In the genomic region with DNA sequence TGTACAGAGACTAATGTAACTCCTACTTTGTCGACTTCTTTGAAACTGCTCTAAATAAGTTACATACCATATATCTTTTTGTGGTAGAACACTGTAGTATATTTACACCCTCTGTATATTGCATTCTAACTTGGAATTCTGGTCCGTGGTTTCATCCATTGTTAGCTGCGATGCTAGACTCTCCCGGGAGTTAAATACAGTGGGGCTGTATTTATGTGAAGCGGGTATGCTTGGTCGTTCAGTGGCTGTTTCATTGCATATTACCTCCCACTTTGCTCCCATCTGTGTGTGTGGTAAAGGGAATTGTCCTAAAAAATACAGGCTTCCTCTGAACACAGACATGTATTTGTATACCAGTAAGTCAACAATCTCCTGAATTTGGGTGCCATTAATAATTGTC, we compare ENCODE assay signal across 23 cellular contexts.
"Had no signal": no experiment of that assay in that cellular context is flagged by ENCODE, and none has a peak within 500 bp of the region (broad histone marks: within the 10 kb centered on the region; RNA-seq: fewer than 3 reads in every experiment).

No MANE protein-coding gene starts in this region.

- DNase-seq: activated CD4-positive, alpha-beta T cell treated with anti-CD3 and anti-CD28 coated beads for 1 hour; activated effector memory CD4-positive, alpha-beta T cell treated with anti-CD3 and anti-CD28 coated beads, Interleukin-2, amount 50 U/mL, for 16 hours; activated naive CD4-positive, alpha-beta T cell treated with anti-CD3 and anti-CD28 coated beads, Interleukin-2, amount 50 U/mL, for 16 hours; activated T-cell treated with anti-CD3 and anti-CD28 coated beads, Interleukin-2, amount 50 U/mL, for 72 hours; aorta; brain microvascular endothelial cell; colonic mucosa; endodermal cell; foreskin fibroblast; hypothalamus; islet precursor cell; left colon; lower lobe of right lung; natural killer cell; pancreas; right lobe of liver; small intestine; stimulated activated CD4-positive, alpha-beta T cell treated with anti-CD3 and anti-CD28 coated beads, Interleukin-15, amount 100 ng/mL, for 24 hours; stimulated activated CD4-positive, alpha-beta T cell treated with anti-CD3 and anti-CD28 coated beads, Interleukin-2, amount 100 ng/mL, for 48 hours; stomach; trophoblast cell had no signal

- H3K4me1 ChIP-seq: colonic mucosa, lower lobe of right lung, pancreas, right lobe of liver had no signal

- H3K36me3 ChIP-seq: brain microvascular endothelial cell, colonic mucosa, lower lobe of right lung, pancreas, right lobe of liver, stomach had no signal

- H3K9me3 ChIP-seq: colonic mucosa, lower lobe of right lung, pancreas, right lobe of liver, stomach had no signal

- H3K27ac ChIP-seq: brain microvascular endothelial cell, colonic mucosa, epithelial cell of prostate, lower lobe of right lung, pancreas, right lobe of liver, stomach, VCaP had no signal

- H3K4me3 ChIP-seq: colonic mucosa, lower lobe of right lung, pancreas, right lobe of liver, stomach had no signal

- H3K27me3 ChIP-seq: brain microvascular endothelial cell, colonic mucosa, pancreas, right lobe of liver, stomach had no signal
